1 cellular context compared by ENCODE assay signal in the genomic region with DNA sequence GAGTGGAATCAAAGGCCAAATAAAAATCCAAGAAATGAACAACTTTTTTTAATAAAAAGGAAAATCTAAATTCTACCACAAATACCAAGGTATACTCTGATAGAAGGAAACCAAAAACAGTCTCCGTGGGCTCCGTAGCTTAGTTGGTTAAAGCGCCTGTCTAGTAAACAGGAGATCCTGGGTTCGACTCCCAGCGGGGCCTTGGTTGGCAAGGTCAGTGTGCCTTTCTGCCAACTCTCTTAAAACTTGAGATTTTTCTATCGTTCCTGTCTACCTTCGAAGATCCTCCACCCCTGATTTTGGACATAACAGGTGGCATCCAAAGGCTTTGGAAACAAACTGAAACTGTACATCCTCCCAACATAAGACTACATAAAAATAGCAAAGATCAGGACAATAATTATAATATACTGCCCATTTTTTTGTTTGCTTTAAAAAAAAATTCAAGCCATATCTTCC.
TF ChIP-seq lines count a peak whose summit lies in the region.

No MANE protein-coding gene starts in this region.

TF ChIP-seq in K562, 482 proteins besides CTCF, POLR2A, EP300 and RAD21 (continued from another document and continues in another):
- TF ChIP-seq, protein P1, sequence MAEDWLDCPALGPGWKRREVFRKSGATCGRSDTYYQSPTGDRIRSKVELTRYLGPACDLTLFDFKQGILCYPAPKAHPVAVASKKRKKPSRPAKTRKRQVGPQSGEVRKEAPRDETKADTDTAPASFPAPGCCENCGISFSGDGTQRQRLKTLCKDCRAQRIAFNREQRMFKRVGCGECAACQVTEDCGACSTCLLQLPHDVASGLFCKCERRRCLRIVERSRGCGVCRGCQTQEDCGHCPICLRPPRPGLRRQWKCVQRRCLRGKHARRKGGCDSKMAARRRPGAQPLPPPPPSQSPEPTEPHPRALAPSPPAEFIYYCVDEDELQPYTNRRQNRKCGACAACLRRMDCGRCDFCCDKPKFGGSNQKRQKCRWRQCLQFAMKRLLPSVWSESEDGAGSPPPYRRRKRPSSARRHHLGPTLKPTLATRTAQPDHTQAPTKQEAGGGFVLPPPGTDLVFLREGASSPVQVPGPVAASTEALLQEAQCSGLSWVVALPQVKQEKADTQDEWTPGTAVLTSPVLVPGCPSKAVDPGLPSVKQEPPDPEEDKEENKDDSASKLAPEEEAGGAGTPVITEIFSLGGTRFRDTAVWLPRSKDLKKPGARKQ (CRISPR knock-in tag; IDR thresholded peaks at IDR 0.05): no peak
- TF ChIP-seq, protein P2, sequence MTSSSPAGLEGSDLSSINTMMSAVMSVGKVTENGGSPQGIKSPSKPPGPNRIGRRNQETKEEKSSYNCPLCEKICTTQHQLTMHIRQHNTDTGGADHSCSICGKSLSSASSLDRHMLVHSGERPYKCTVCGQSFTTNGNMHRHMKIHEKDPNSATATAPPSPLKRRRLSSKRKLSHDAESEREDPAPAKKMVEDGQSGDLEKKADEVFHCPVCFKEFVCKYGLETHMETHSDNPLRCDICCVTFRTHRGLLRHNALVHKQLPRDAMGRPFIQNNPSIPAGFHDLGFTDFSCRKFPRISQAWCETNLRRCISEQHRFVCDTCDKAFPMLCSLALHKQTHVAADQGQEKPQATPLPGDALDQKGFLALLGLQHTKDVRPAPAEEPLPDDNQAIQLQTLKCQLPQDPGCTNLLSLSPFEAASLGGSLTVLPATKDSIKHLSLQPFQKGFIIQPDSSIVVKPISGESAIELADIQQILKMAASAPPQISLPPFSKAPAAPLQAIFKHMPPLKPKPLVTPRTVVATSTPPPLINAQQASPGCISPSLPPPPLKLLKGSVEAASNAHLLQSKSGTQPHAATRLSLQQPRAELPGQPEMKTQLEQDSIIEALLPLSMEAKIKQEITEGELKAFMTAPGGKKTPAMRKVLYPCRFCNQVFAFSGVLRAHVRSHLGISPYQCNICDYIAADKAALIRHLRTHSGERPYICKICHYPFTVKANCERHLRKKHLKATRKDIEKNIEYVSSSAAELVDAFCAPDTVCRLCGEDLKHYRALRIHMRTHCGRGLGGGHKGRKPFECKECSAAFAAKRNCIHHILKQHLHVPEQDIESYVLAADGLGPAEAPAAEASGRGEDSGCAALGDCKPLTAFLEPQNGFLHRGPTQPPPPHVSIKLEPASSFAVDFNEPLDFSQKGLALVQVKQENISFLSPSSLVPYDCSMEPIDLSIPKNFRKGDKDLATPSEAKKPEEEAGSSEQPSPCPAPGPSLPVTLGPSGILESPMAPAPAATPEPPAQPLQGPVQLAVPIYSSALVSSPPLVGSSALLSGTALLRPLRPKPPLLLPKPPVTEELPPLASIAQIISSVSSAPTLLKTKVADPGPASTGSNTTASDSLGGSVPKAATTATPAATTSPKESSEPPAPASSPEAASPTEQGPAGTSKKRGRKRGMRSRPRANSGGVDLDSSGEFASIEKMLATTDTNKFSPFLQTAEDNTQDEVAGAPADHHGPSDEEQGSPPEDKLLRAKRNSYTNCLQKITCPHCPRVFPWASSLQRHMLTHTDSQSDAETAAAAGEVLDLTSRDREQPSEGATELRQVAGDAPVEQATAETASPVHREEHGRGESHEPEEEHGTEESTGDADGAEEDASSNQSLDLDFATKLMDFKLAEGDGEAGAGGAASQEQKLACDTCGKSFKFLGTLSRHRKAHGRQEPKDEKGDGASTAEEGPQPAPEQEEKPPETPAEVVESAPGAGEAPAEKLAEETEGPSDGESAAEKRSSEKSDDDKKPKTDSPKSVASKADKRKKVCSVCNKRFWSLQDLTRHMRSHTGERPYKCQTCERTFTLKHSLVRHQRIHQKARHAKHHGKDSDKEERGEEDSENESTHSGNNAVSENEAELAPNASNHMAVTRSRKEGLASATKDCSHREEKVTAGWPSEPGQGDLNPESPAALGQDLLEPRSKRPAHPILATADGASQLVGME (CRISPR knock-in tag; IDR thresholded peaks at IDR 0.05): no peak
- no peak for TF ChIP-seq HMG20B (CRISPR knock-in tag; IDR thresholded peaks at IDR 0.05)
- TF ChIP-seq YY1 (IDR thresholded peaks at IDR 0.05; ENCODE audit: borderline replicate concordance in 1 of 3, control insufficient read depth in 1 of 3, extremely low read depth in 1 of 3, insufficient read depth in 3 of 3, insufficient read length in 1 of 3, insufficient replicate concordance in 2 of 3, low read depth in 1 of 3, low read length in 2 of 3): peak in 1 of 3 experiments; percentile 32
- TF ChIP-seq, protein P3, sequence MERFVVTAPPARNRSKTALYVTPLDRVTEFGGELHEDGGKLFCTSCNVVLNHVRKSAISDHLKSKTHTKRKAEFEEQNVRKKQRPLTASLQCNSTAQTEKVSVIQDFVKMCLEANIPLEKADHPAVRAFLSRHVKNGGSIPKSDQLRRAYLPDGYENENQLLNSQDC (CRISPR knock-in tag; IDR thresholded peaks at IDR 0.05): no peak
- TF ChIP-seq TCFL5 (CRISPR knock-in tag; conservative IDR thresholded peaks at IDR 0.05): no peak
- TF ChIP-seq ZNF717 (CRISPR knock-in tag; IDR thresholded peaks at IDR 0.05): no peak
- TF ChIP-seq ZNF146 (CRISPR knock-in tag; IDR thresholded peaks at IDR 0.05; ENCODE audit: unreplicated experiment): no peak
- no peak for TF ChIP-seq NR3C1 (CRISPR knock-in tag; IDR thresholded peaks at IDR 0.05)
- TF ChIP-seq MEIS2 (IDR thresholded peaks at IDR 0.05; ENCODE audit: partially characterized antibody): no peak
- TF ChIP-seq BCL6 (CRISPR knock-in tag; IDR thresholded peaks at IDR 0.05): no peak
- TF ChIP-seq, protein P4, sequence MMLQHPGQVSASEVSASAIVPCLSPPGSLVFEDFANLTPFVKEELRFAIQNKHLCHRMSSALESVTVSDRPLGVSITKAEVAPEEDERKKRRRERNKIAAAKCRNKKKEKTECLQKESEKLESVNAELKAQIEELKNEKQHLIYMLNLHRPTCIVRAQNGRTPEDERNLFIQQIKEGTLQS (IDR thresholded peaks at IDR 0.05): 0 out of 2 replicates have a peak, but pooled peaks have one; percentile 12
- TF ChIP-seq, protein P4 (CRISPR knock-in tag; conservative IDR thresholded peaks at IDR 0.05): 0 out of 2 replicates have a peak, but pooled peaks have one; percentile 46
- peak; percentile 73 for TF ChIP-seq RBM39 (optimal IDR thresholded peaks at IDR 0.05; ENCODE audit: low read depth, low read length)
- TF ChIP-seq SMC3 (conservative IDR thresholded peaks at IDR 0.05; ENCODE audit: insufficient read depth, low read depth, low read length): no peak
- TF ChIP-seq ZNF644 (tag; IDR thresholded peaks at IDR 0.05; ENCODE audit: low read depth): no peak
- no peak for TF ChIP-seq CBX2 (IDR thresholded peaks at IDR 0.05; ENCODE audit: insufficient read depth, low read length, poor library complexity, severe bottlenecking)
- TF ChIP-seq, protein P5, sequence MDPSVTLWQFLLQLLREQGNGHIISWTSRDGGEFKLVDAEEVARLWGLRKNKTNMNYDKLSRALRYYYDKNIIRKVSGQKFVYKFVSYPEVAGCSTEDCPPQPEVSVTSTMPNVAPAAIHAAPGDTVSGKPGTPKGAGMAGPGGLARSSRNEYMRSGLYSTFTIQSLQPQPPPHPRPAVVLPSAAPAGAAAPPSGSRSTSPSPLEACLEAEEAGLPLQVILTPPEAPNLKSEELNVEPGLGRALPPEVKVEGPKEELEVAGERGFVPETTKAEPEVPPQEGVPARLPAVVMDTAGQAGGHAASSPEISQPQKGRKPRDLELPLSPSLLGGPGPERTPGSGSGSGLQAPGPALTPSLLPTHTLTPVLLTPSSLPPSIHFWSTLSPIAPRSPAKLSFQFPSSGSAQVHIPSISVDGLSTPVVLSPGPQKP (CRISPR knock-in tag; IDR thresholded peaks at IDR 0.05): no peak
- no peak for TF ChIP-seq RBM34 (IDR thresholded peaks at IDR 0.05; ENCODE audit: borderline replicate concordance, insufficient read depth, low read length)
- peak; percentile 32; the same call in 1 of the 2 replicates for TF ChIP-seq ZKSCAN8 (CRISPR knock-in tag; IDR thresholded peaks at IDR 0.05)
- TF ChIP-seq PRMT5 (CRISPR knock-in tag; IDR thresholded peaks at IDR 0.05): no peak
- no peak for TF ChIP-seq BRF1 (IDR thresholded peaks at IDR 0.05; ENCODE audit: borderline replicate concordance, extremely low read depth, insufficient read length)
- TF ChIP-seq ETV1 (tag; conservative IDR thresholded peaks at IDR 0.05; ENCODE audit: low read depth): no peak
- TF ChIP-seq SRSF9 (IDR thresholded peaks at IDR 0.05; ENCODE audit: borderline replicate concordance, low read depth, low read length): no peak
- TF ChIP-seq SREBF2 (CRISPR knock-in tag; IDR thresholded peaks at IDR 0.05): no peak
- no peak for TF ChIP-seq ZNF324 (CRISPR knock-in tag; IDR thresholded peaks at IDR 0.05)
- TF ChIP-seq, protein P6, sequence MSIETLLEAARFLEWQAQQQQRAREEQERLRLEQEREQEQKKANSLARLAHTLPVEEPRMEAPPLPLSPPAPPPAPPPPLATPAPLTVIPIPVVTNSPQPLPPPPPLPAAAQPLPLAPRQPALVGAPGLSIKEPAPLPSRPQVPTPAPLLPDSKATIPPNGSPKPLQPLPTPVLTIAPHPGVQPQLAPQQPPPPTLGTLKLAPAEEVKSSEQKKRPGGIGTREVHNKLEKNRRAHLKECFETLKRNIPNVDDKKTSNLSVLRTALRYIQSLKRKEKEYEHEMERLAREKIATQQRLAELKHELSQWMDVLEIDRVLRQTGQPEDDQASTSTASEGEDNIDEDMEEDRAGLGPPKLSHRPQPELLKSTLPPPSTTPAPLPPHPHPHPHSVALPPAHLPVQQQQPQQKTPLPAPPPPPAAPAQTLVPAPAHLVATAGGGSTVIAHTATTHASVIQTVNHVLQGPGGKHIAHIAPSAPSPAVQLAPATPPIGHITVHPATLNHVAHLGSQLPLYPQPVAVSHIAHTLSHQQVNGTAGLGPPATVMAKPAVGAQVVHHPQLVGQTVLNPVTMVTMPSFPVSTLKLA (conservative IDR thresholded peaks at IDR 0.05): peak; percentile 18 to 36; a peak in 1 of 4 replicates
- TF ChIP-seq LCOR (CRISPR knock-in tag; IDR thresholded peaks at IDR 0.05): no peak; the same call in 1 of the 2 replicates
- TF ChIP-seq ETS2 (tag; IDR thresholded peaks at IDR 0.05; ENCODE audit: borderline replicate concordance, poor library complexity, severe bottlenecking): no peak
- TF ChIP-seq, protein P7, sequence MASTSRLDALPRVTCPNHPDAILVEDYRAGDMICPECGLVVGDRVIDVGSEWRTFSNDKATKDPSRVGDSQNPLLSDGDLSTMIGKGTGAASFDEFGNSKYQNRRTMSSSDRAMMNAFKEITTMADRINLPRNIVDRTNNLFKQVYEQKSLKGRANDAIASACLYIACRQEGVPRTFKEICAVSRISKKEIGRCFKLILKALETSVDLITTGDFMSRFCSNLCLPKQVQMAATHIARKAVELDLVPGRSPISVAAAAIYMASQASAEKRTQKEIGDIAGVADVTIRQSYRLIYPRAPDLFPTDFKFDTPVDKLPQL (IDR thresholded peaks at IDR 0.05; ENCODE audit: extremely low read depth, insufficient read length): no peak
- no peak for TF ChIP-seq ZNF224 (CRISPR knock-in tag; IDR thresholded peaks at IDR 0.05)
- TF ChIP-seq, protein P8, sequence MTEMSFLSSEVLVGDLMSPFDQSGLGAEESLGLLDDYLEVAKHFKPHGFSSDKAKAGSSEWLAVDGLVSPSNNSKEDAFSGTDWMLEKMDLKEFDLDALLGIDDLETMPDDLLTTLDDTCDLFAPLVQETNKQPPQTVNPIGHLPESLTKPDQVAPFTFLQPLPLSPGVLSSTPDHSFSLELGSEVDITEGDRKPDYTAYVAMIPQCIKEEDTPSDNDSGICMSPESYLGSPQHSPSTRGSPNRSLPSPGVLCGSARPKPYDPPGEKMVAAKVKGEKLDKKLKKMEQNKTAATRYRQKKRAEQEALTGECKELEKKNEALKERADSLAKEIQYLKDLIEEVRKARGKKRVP (CRISPR knock-in tag; IDR thresholded peaks at IDR 0.05): no peak
- no peak for TF ChIP-seq KDM4B (IDR thresholded peaks at IDR 0.05; ENCODE audit: borderline replicate concordance in 2 of 2, low read depth in 1 of 2)
- TF ChIP-seq TCF7 (IDR thresholded peaks at IDR 0.05; ENCODE audit: borderline replicate concordance): no peak
- TF ChIP-seq, protein P9, sequence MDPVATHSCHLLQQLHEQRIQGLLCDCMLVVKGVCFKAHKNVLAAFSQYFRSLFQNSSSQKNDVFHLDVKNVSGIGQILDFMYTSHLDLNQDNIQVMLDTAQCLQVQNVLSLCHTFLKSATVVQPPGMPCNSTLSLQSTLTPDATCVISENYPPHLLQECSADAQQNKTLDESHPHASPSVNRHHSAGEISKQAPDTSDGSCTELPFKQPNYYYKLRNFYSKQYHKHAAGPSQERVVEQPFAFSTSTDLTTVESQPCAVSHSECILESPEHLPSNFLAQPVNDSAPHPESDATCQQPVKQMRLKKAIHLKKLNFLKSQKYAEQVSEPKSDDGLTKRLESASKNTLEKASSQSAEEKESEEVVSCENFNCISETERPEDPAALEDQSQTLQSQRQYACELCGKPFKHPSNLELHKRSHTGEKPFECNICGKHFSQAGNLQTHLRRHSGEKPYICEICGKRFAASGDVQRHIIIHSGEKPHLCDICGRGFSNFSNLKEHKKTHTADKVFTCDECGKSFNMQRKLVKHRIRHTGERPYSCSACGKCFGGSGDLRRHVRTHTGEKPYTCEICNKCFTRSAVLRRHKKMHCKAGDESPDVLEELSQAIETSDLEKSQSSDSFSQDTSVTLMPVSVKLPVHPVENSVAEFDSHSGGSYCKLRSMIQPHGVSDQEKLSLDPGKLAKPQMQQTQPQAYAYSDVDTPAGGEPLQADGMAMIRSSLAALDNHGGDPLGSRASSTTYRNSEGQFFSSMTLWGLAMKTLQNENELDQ (CRISPR knock-in tag; IDR thresholded peaks at IDR 0.05; ENCODE audit: borderline replicate concordance): no peak
- TF ChIP-seq, protein P10, sequence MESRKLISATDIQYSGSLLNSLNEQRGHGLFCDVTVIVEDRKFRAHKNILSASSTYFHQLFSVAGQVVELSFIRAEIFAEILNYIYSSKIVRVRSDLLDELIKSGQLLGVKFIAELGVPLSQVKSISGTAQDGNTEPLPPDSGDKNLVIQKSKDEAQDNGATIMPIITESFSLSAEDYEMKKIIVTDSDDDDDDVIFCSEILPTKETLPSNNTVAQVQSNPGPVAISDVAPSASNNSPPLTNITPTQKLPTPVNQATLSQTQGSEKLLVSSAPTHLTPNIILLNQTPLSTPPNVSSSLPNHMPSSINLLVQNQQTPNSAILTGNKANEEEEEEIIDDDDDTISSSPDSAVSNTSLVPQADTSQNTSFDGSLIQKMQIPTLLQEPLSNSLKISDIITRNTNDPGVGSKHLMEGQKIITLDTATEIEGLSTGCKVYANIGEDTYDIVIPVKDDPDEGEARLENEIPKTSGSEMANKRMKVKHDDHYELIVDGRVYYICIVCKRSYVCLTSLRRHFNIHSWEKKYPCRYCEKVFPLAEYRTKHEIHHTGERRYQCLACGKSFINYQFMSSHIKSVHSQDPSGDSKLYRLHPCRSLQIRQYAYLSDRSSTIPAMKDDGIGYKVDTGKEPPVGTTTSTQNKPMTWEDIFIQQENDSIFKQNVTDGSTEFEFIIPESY (CRISPR knock-in tag; IDR thresholded peaks at IDR 0.05): no peak
- TF ChIP-seq ATF1 (CRISPR knock-in tag; IDR thresholded peaks at IDR 0.05): no peak
- 0 out of 2 replicates have a peak, but pooled peaks have one; percentile 18 for TF ChIP-seq ATF1 (tag; IDR thresholded peaks at IDR 0.05)
- TF ChIP-seq SAP30 (IDR thresholded peaks at IDR 0.05; ENCODE audit: borderline replicate concordance, insufficient read depth, low read depth, low read length, poor library complexity, severe bottlenecking): no peak
- TF ChIP-seq RBM14 (IDR thresholded peaks at IDR 0.05; ENCODE audit: borderline replicate concordance, insufficient read depth, low read depth, low read length): no peak
- TF ChIP-seq DDX20 (tag; IDR thresholded peaks at IDR 0.05; ENCODE audit: low read depth): no peak
- TF ChIP-seq MBD2 (IDR thresholded peaks at IDR 0.05; ENCODE audit: borderline replicate concordance, low read depth): no peak; the same call in 1 of the 2 replicates
